Comparison of ENCODE assay signal across 8 cellular contexts in the genomic region with DNA sequence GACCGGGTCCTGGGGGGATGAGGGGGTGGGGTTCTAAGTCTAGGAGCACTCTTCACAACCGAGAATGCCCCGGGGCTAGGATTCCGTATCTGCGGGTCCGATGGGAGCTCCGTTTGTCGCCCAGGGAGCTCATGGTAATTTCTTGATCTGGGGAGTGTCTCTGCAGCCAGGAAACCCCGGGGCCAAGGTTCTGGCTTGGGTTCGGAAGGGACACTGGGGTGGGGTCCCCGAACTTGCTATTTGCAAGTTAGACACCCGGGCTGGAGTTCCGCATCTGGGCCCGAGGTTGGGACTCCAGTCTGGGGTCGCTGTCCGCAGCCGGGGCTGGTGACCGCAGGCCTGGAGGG. TPM values are rescaled to one million over a fixed set of nuclear protein-coding genes. Genes with fewer than 3 reads are reported as not detected.
DNase-seq lines count a peak whose midpoint lies in the region; ATAC-seq, FAIRE-seq and TF ChIP-seq lines count a peak whose summit lies in the region.

No MANE protein-coding gene starts in this region.

- DNase-seq in HAP-1 (ENCODE audit: low spot score in 2 of 2) (peak in 1 of 2 experiments; percentile 59), keratinocyte (ENCODE audit: low read depth, low spot score) (no peak), suprapubic skin (ENCODE audit: low spot score in 2 of 2) (no peak)
- DNase-seq in stimulated activated CD4-positive, alpha-beta T cell treated with anti-CD3 and anti-CD28 coated beads, Interleukin-4, amount 100 ng/mL, for 1 hour = no peak
- DNase-seq in NK-92 treated with Interleukin-12 subunit alpha and Interleukin-12 subunit beta, amount 100 ng/mL, for 24 hours (lab: John Stamatoyannopoulos, UW) = no peak

- FAIRE-seq in keratinocyte (lab: Jason Lieb, UNC) = no peak

- H3K9me3 ChIP-seq in HAP-1 (no peaks in the 10 kb centered on the region), keratinocyte (ENCODE audit: control insufficient read depth, low read depth, low read length) (no peaks in the 10 kb centered on the region), suprapubic skin (no peaks in the 10 kb centered on the region)

- TF ChIP-seq CTCF in C4-2B (conservative IDR thresholded peaks at IDR 0.05) (no peak), keratinocyte (optimal IDR thresholded peaks at IDR 0.05 in 1 of 3, IDR thresholded peaks at IDR 0.05 in 1 of 3, conservative IDR thresholded peaks at IDR 0.05 in 1 of 3; ENCODE audit: extremely low read depth in 1 of 3, insufficient read depth in 2 of 3, low read length in 3 of 3) (no peak), suprapubic skin (IDR thresholded peaks at IDR 0.05) (no peak)

- H3K4me3 ChIP-seq in HAP-1 (peak overlapping the region; percentile 88), keratinocyte (ENCODE audit: control insufficient read depth in 2 of 3, extremely low read depth in 1 of 3, insufficient read depth in 2 of 3, low read depth in 1 of 3, low read length in 3 of 3) (peak overlapping the region; percentile 93 to 97 (median 96)), suprapubic skin (peak overlapping the region; percentile 82)

- ATAC-seq in activated T-helper 17 cell treated with anti-CD3 and anti-CD28 coated beads, Interleukin-2, amount 50 U/mL, for 72 hours (replicated peaks) = no peak
- no peak for ATAC-seq in GM21526 (IDR thresholded peaks at IDR 0.05; ENCODE audit: low FRiP score, unreplicated experiment)

- dilution Hi-C loops in keratinocyte (cut with MboI; ENCODE audit: extremely low pct_ligation_motif_present, low sequenced_read_pairs) = no loop called here

- no peaks in the 10 kb centered on the region for H3K27me3 Mint-ChIP-seq in activated T-helper 17 cell treated with anti-CD3 and anti-CD28 coated beads, Interleukin-2, amount 50 U/mL, for 72 hours

- no peak for TF ChIP-seq POLR2A in suprapubic skin (IDR thresholded peaks at IDR 0.05)

- peaks cover 52% of the 10 kb centered on the region for H3K79me2 ChIP-seq in keratinocyte (ENCODE audit: control insufficient read depth, insufficient read depth, low read length)

- H3K4me1 Mint-ChIP-seq in activated T-helper 17 cell treated with anti-CD3 and anti-CD28 coated beads, Interleukin-2, amount 50 U/mL, for 72 hours = peaks cover 36% of the 10 kb centered on the region

- peaks cover 42% of the 10 kb centered on the region for H3K36me3 Mint-ChIP-seq in activated T-helper 17 cell treated with anti-CD3 and anti-CD28 coated beads, Interleukin-2, amount 50 U/mL, for 72 hours (ENCODE audit: low read depth)

- in situ Hi-C loops in HAP-1 (cut with MboI; ENCODE audit: low sequenced_read_pairs) = no loop called here

- H3K36me3 ChIP-seq in HAP-1 (replicated peaks) (peaks cover 4% of the 10 kb centered on the region), keratinocyte (ENCODE audit: control insufficient read depth in 2 of 2, extremely low read depth in 1 of 2, insufficient read depth in 2 of 2, low read length in 2 of 2) (peaks cover 11 to 18% of the 10 kb centered on the region in 2 experiments), suprapubic skin (peaks cover 4% of the 10 kb centered on the region)

- TF ChIP-seq EP300 in suprapubic skin (IDR thresholded peaks at IDR 0.05) = no peak

- H3K27me3 ChIP-seq in HAP-1 (ENCODE audit: low read depth) = no peaks in the 10 kb centered on the region
- H3K27me3 ChIP-seq in keratinocyte (ENCODE audit: control insufficient read depth, extremely low read depth, insufficient read depth, low read length) = no peaks in the 10 kb centered on the region
- H3K27me3 ChIP-seq in suprapubic skin = no peaks in the 10 kb centered on the region

- H3K4me3 Mint-ChIP-seq in activated T-helper 17 cell treated with anti-CD3 and anti-CD28 coated beads, Interleukin-2, amount 50 U/mL, for 72 hours = peak overlapping the region; percentile 87

- peak overlapping the region; percentile 97 for H3K9ac ChIP-seq in keratinocyte (ENCODE audit: control insufficient read depth, extremely low read depth, insufficient read depth, low read length)

- no peaks in the 10 kb centered on the region for H3K9me3 Mint-ChIP-seq in activated T-helper 17 cell treated with anti-CD3 and anti-CD28 coated beads, Interleukin-2, amount 50 U/mL, for 72 hours

- peak overlapping the region; percentile 100 for H3K4me2 ChIP-seq in keratinocyte (ENCODE audit: control insufficient read depth, extremely low read depth, insufficient read depth, low read depth, low read length)

- H3K4me1 ChIP-seq in HAP-1 (peaks cover 14% of the 10 kb centered on the region), keratinocyte (ENCODE audit: control insufficient read depth, extremely low read depth, insufficient read depth, low read length) (peaks cover 44% of the 10 kb centered on the region), suprapubic skin (peaks cover 55% of the 10 kb centered on the region)

- peaks cover 11% of the 10 kb centered on the region for H4K20me1 ChIP-seq in keratinocyte (ENCODE audit: control insufficient read depth, extremely low read depth, insufficient read depth, low read length)

- 0% methylated on average over 14 of the region's 18 CpGs for WGBS in suprapubic skin

- H3K9me1 ChIP-seq in keratinocyte (ENCODE audit: control insufficient read depth, extremely low read depth, insufficient read depth, low read length) = peaks cover 3% of the 10 kb centered on the region

- no peak overlapping the region for H2AFZ ChIP-seq in keratinocyte (ENCODE audit: control insufficient read depth, low read length)

- peak overlapping the region; percentile 97 for H3K27ac Mint-ChIP-seq in activated T-helper 17 cell treated with anti-CD3 and anti-CD28 coated beads, Interleukin-2, amount 50 U/mL, for 72 hours

- H3K27ac ChIP-seq in C4-2B = peak overlapping the region; percentile 80
- peak overlapping the region; percentile 94 for H3K27ac ChIP-seq in keratinocyte (ENCODE audit: control insufficient read depth, insufficient read depth, low read length)
- H3K27ac ChIP-seq in suprapubic skin = peak overlapping the region; percentile 96

RNA-seq across cellular contexts. Expression of gene PEDS1, which starts 0.4 kb away (rescaled TPM):
- total RNA-seq in activated T-helper 17 cell treated with anti-CD3 and anti-CD28 coated beads, Interleukin-2, amount 50 U/mL, for 72 hours = 10 to 100 TPM; 13.1 to 22.0 TPM
- 48.7 to 77.3 TPM (median 62.3 TPM) in 3 replicates for polyA plus RNA-seq in keratinocyte
- 33.8 TPM for polyA plus RNA-seq in keratinocyte (2011; ENCODE audit: low read depth)
- polyA plus RNA-seq in keratinocyte (2011; cell fraction: cytosol; rRNA removed) = 70.2 and 70.3 TPM in 2 replicates
- 95.5 and 103 TPM in 2 replicates for polyA plus RNA-seq in keratinocyte (2011; cell fraction: nucleus; rRNA removed)
- 45.3 and 52.4 TPM in 2 replicates for polyA plus RNA-seq in keratinocyte (2012; ENCODE audit: low replicate concordance)
- polyA minus RNA-seq in keratinocyte = 117 to 209 TPM (median 146 TPM) in 3 replicates
- 103 TPM for polyA minus RNA-seq in keratinocyte (2011; cell fraction: cytosol; rRNA and poly(A)+ RNA removed)
- 42.4 and 47.5 TPM in 2 replicates for polyA minus RNA-seq in keratinocyte (2011; cell fraction: nucleus; rRNA and poly(A)+ RNA removed)
- 10 to 100 TPM; 30.5 to 82.2 (median 57.3) TPM for total RNA-seq in suprapubic skin

RNA-seq across cellular contexts. Expression of gene CEBPB, which starts 37.5 kb away (rescaled TPM):
- total RNA-seq in activated T-helper 17 cell treated with anti-CD3 and anti-CD28 coated beads, Interleukin-2, amount 50 U/mL, for 72 hours = 10 to 100 TPM; 11.6 to 19.0 TPM
- 11.2 to 23.1 TPM (median 15.8 TPM) in 3 replicates for polyA plus RNA-seq in keratinocyte
- polyA plus RNA-seq in keratinocyte (2011; ENCODE audit: low read depth) = 29.3 TPM
- polyA plus RNA-seq in keratinocyte (2011; cell fraction: cytosol; rRNA removed) = 8.5 and 17.2 TPM in 2 replicates
- 15.7 and 21.8 TPM in 2 replicates for polyA plus RNA-seq in keratinocyte (2011; cell fraction: nucleus; rRNA removed)
- polyA plus RNA-seq in keratinocyte (2012; ENCODE audit: low replicate concordance) = 20.9 and 67.3 TPM in 2 replicates
- polyA minus RNA-seq in keratinocyte = 3.1 to 4.4 TPM (median 4.1 TPM) in 3 replicates
- polyA minus RNA-seq in keratinocyte (2011; cell fraction: cytosol; rRNA and poly(A)+ RNA removed) = 61.0 TPM
- 16.2 and 23.4 TPM in 2 replicates for polyA minus RNA-seq in keratinocyte (2011; cell fraction: nucleus; rRNA and poly(A)+ RNA removed)
- total RNA-seq in suprapubic skin = 10 to 100 TPM; 43.2 to 83.9 (median 69.2) TPM

RNA-seq across cellular contexts. Expression of gene UBE2V1, which starts 40.2 kb away (rescaled TPM):
- 100 to 1,000 TPM; 197 to 205 TPM for total RNA-seq in activated T-helper 17 cell treated with anti-CD3 and anti-CD28 coated beads, Interleukin-2, amount 50 U/mL, for 72 hours
- 61.8 to 155 TPM (median 117 TPM) in 3 replicates for polyA plus RNA-seq in keratinocyte
- polyA plus RNA-seq in keratinocyte (2011; ENCODE audit: low read depth) = 233 TPM
- 146 and 182 TPM in 2 replicates for polyA plus RNA-seq in keratinocyte (2011; cell fraction: cytosol; rRNA removed)
- polyA plus RNA-seq in keratinocyte (2011; cell fraction: nucleus; rRNA removed) = 132 and 143 TPM in 2 replicates
- polyA plus RNA-seq in keratinocyte (2012; ENCODE audit: low replicate concordance) = 92.0 and 131 TPM in 2 replicates
- 32.3 to 92.9 TPM (median 62.0 TPM) in 3 replicates for polyA minus RNA-seq in keratinocyte
- 37.2 TPM for polyA minus RNA-seq in keratinocyte (2011; cell fraction: cytosol; rRNA and poly(A)+ RNA removed)
- polyA minus RNA-seq in keratinocyte (2011; cell fraction: nucleus; rRNA and poly(A)+ RNA removed) = 32.3 and 62.8 TPM in 2 replicates
- 100 to 1,000 TPM in 2 of 4 donors, 10 to 100 TPM in 2; 80.5 to 162 (median 99.0) TPM for total RNA-seq in suprapubic skin
